In genomic region chr6:47203266-47203967, GRCh38 we compare ENCODE assay signal across 8 cellular contexts.
A peak's percentile ranks its signal among the peaks of the same experiment; 100 is the strongest.
DNase-seq lines count a peak whose midpoint lies in the region; ATAC-seq and TF ChIP-seq lines count a peak whose summit lies in the region.
"Had no signal": no experiment of that assay in that cellular context is flagged by ENCODE, and none has a peak within 500 bp of the region (broad histone marks: within the 10 kb centered on the region; RNA-seq: fewer than 3 reads in every experiment).

No MANE protein-coding gene starts in this region.

- DNase-seq in naive thymus-derived CD8-positive, alpha-beta T cell, result peak in 6 of 10 donors; percentile 6 to 66 (median 36)
- DNase-seq in NCI-H2107 (lab: John Stamatoyannopoulos, UW) (no peak), NCI-H82 treated with DMSO at 0.1 percent for 48 hours (lab: John Stamatoyannopoulos, UW; ENCODE audit: unreplicated experiment) (no peak)
- no peak for DNase-seq in central memory CD4-positive, alpha-beta T cell

- no peaks in the 10 kb centered on the region for H3K36me3 ChIP-seq in Loucy (ENCODE audit: insufficient read depth, low read length)

- no peaks in the 10 kb centered on the region for H3K79me2 ChIP-seq in Loucy (ENCODE audit: insufficient read depth, low read length)

- peak overlapping the region; percentile 56 for H3K4me2 ChIP-seq in Loucy (ENCODE audit: low read depth, low read length, poor library complexity, severe bottlenecking)

- peaks cover 16 to 32% (median 22%) of the 10 kb centered on the region in 4 donors for H3K4me1 Mint-ChIP-seq in naive thymus-derived CD8-positive, alpha-beta T cell

- H2AFZ ChIP-seq in Loucy (ENCODE audit: low read length), result peak overlapping the region; percentile 29

- peaks cover 48% of the 10 kb centered on the region for H3K4me1 ChIP-seq in Loucy (ENCODE audit: insufficient read depth, low read length, poor library complexity, severe bottlenecking)
- H3K4me1 ChIP-seq: body of pancreas had no signal

- no peaks in the 10 kb centered on the region for H3K9me3 Mint-ChIP-seq in naive thymus-derived CD8-positive, alpha-beta T cell

- H3K36me3 Mint-ChIP-seq in naive thymus-derived CD8-positive, alpha-beta T cell, result no peaks in the 10 kb centered on the region

- H3K9me3 ChIP-seq in Loucy (ENCODE audit: insufficient read depth, low read depth, low read length), result no peaks in the 10 kb centered on the region
- H3K9me3 ChIP-seq: body of pancreas had no signal

- H4K20me1 ChIP-seq in Loucy (ENCODE audit: insufficient read depth, low read length, poor library complexity, severe bottlenecking), result no peaks in the 10 kb centered on the region

- POLR2A ChIA-PET in naive thymus-derived CD8-positive, alpha-beta T cell (lab: Charles Lee), result no interaction called here

- ATAC-seq in GM19025 (IDR thresholded peaks at IDR 0.05; ENCODE audit: low read depth, unreplicated experiment), result peak; percentile 83
- peak; percentile 83 for ATAC-seq in HG02623 (IDR thresholded peaks at IDR 0.05; ENCODE audit: unreplicated experiment)
- ATAC-seq in naive thymus-derived CD8-positive, alpha-beta T cell, result peak; percentile 68 to 88
- ATAC-seq: body of pancreas had no signal

- H3K4me3 Mint-ChIP-seq in naive thymus-derived CD8-positive, alpha-beta T cell, result peak overlapping the region in 8 of 10 donors; percentile 10 to 63 (median 38)

- peak overlapping the region; percentile 34 for H3K9ac ChIP-seq in Loucy (ENCODE audit: low read depth, low read length, poor library complexity, severe bottlenecking)

- H3K9me2 ChIP-seq in Loucy (replicated peaks; ENCODE audit: low read depth, low read length), result no peaks in the 10 kb centered on the region

- peak overlapping the region; percentile 15 for H3K4me3 ChIP-seq in Loucy (ENCODE audit: low read length, poor library complexity, severe bottlenecking)
- H3K4me3 ChIP-seq: body of pancreas had no signal

- no peaks in the 10 kb centered on the region for H3K27me3 Mint-ChIP-seq in naive thymus-derived CD8-positive, alpha-beta T cell

- H3F3A ChIP-seq in Loucy (ENCODE audit: low read depth), result no peaks in the 10 kb centered on the region

- peak overlapping the region; percentile 74 to 98 (median 90) for H3K27ac Mint-ChIP-seq in naive thymus-derived CD8-positive, alpha-beta T cell

- no peak for TF ChIP-seq CTCF in Loucy (conservative IDR thresholded peaks at IDR 0.05; ENCODE audit: low read length)

- no peaks in the 10 kb centered on the region for H3K27me3 ChIP-seq in Loucy (ENCODE audit: insufficient read depth, low read length, poor library complexity, severe bottlenecking)
- H3K27me3 ChIP-seq: body of pancreas had no signal

Comparison
In these comparisons a context has a peak if more than half of its experiments do, and no peak if none do; other contexts are left out.
1. DNase-seq: peak in naive thymus-derived CD8-positive, alpha-beta T cell (6 of 10); none in NCI-H2107 (single experiment), central memory CD4-positive, alpha-beta T cell (single experiment) and NCI-H82 treated with DMSO at 0.1 percent for 48 hours (single experiment).
2. Peak in every context shown above with its lines, with median percentiles within 50 percentile points of each other: ATAC-seq.